In the genomic region with DNA sequence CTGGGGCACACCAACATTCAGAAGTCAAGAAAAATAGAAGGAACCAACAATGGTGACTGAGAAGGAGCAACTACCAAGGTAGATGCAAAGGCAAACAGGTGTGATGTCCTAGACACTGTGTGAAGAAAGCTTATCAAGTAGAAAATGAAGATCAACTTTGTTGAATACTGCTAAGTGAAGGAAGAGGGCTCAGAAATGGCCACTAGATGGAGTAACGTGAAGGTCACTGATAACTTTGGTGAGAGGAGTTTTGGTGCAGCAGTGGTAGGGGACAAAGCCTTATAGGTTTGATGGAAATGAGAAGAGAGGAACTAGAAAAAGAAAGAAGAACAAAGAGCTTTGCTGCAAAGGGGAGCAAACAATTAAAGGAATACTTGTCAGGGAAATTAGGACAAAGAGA, we compare ENCODE assay signal across 8 cellular contexts. TPM values are rescaled to one million over a fixed set of nuclear protein-coding genes. Genes with fewer than 3 reads are reported as not detected.
DNase-seq lines count a peak whose midpoint lies in the region; ATAC-seq and TF ChIP-seq lines count a peak whose summit lies in the region.

No MANE protein-coding gene starts in this region.

- no peak overlapping the region for H4K8ac ChIP-seq in IMR-90 (ENCODE audit: low read depth in 2 of 2, low read length in 2 of 2)

- DNase-seq in GM03348 (ENCODE audit: low spot score) = peak; percentile 3
- no peak for DNase-seq in IMR-90
- DNase-seq in WERI-Rb-1 = peak; percentile 11
- DNase-seq in right lobe of liver = no peak
- DNase-seq in stimulated activated CD4-positive, alpha-beta T cell treated with anti-CD3 and anti-CD28 coated beads, Interleukin-4, amount 100 ng/mL, for 24 hours = no peak
- DNase-seq in NCI-H187 (lab: John Stamatoyannopoulos, UW) = no peak

- H3K27ac ChIP-seq in IMR-90 (ENCODE audit: insufficient read depth, low read length) (no peak overlapping the region), WERI-Rb-1 (no peak overlapping the region), right lobe of liver (no peak overlapping the region)

- H4K5ac ChIP-seq in IMR-90 (ENCODE audit: low read depth, low read length) = no peak overlapping the region

- TF ChIP-seq CTCF in IMR-90 (conservative IDR thresholded peaks at IDR 0.05; ENCODE audit: low read depth, low read length) (0 out of 2 replicates have a peak, but pooled peaks have one; percentile 30), WERI-Rb-1 (IDR thresholded peaks at IDR 0.05; ENCODE audit: low read depth, low read length) (peak; percentile 59), right lobe of liver (IDR thresholded peaks at IDR 0.05) (peak; percentile 25 to 53 (median 47))

- no peak overlapping the region for H2BK120ac ChIP-seq in IMR-90 (ENCODE audit: low read depth, low read length)

- H3K9me1 ChIP-seq in IMR-90 (ENCODE audit: insufficient read depth, low read length) = no peaks in the 10 kb centered on the region

- H3K9ac ChIP-seq in IMR-90 (ENCODE audit: low read depth, low read length) = no peak overlapping the region

- no peak overlapping the region for H2BK20ac ChIP-seq in IMR-90 (ENCODE audit: low read depth, low read length)

- H2BK15ac ChIP-seq in IMR-90 (ENCODE audit: low read depth, low read length) = no peak overlapping the region

- intact Hi-C loops in IMR-90 (cut with micrococcal nuclease) (no loop called here), right lobe of liver (cut with DNase I) (no loop called here)

- no peak for TF ChIP-seq POLR2A in IMR-90 (IDR thresholded peaks at IDR 0.05; ENCODE audit: low read depth, low read length)
- TF ChIP-seq POLR2A in right lobe of liver (IDR thresholded peaks at IDR 0.05) = no peak

- H3K18ac ChIP-seq in IMR-90 (ENCODE audit: low read depth, low read length) = no peak overlapping the region

- POLR2A ChIA-PET in IMR-90 (lab: Charles Lee; ENCODE audit: unreplicated experiment) = no interaction called here

- no peak overlapping the region for H2BK5ac ChIP-seq in IMR-90 (ENCODE audit: low read depth, low read length, poor library complexity, severe bottlenecking)

- no peak overlapping the region for H3K56ac ChIP-seq in IMR-90 (ENCODE audit: extremely low read depth, insufficient read depth, low read length)

- no peaks in the 10 kb centered on the region for H4K20me1 ChIP-seq in IMR-90 (ENCODE audit: insufficient read depth, low read length)

- no TSS peak for BruUV-seq in IMR-90 (replicated peaks; lab: Mats Ljungman, UMichigan)

- no peak overlapping the region for H2AK9ac ChIP-seq in IMR-90 (replicated peaks; ENCODE audit: low read depth, low read length, poor library complexity)

- no peaks in the 10 kb centered on the region for H3K4me1 ChIP-seq in IMR-90 (ENCODE audit: control insufficient read depth, insufficient read depth, low read length)
- no peaks in the 10 kb centered on the region for H3K4me1 ChIP-seq in right lobe of liver

- H3K23ac ChIP-seq in IMR-90 (ENCODE audit: low read depth, low read length) = no peak overlapping the region

- 0% methylated on average over 1 of the region's 1 CpG; no CpG with 5 or more reads in 1 of the 2 experiments for WGBS in IMR-90 (ENCODE audit: extremely low coverage in 2 of 2, insufficient read length in 1 of 2), 2 experiments
- WGBS in right lobe of liver (ENCODE audit: insufficient coverage, low coverage, low lambda C conversion rate, missing lambda C conversion rate) = 29% methylated on average over 1 of the region's 1 CpG

- TF ChIP-seq RAD21 in IMR-90 (IDR thresholded peaks at IDR 0.05; ENCODE audit: low read length) = no peak

- H3K36me3 ChIP-seq in IMR-90 (ENCODE audit: control insufficient read depth, insufficient read depth, low read length) (no peaks in the 10 kb centered on the region), WERI-Rb-1 (no peaks in the 10 kb centered on the region), right lobe of liver (peaks cover 0 to 5% (median 0%) of the 10 kb centered on the region in 4 donors)

- H2AK5ac ChIP-seq in IMR-90 (ENCODE audit: low read depth, low read length) = no peak overlapping the region

- H3K4me3 ChIP-seq in IMR-90 (ENCODE audit: insufficient read depth, low read depth, low read length) = no peak overlapping the region
- no peak overlapping the region for H3K4me3 ChIP-seq in WERI-Rb-1 (ENCODE audit: low read depth, low read length)
- H3K4me3 ChIP-seq in right lobe of liver = no peak overlapping the region

- H3K9me3 ChIP-seq in IMR-90 (ENCODE audit: control insufficient read depth, insufficient read depth, low read length) (no peaks in the 10 kb centered on the region), WERI-Rb-1 (ENCODE audit: severe bottlenecking) (no peaks in the 10 kb centered on the region), right lobe of liver (no peaks in the 10 kb centered on the region)

- no peaks in the 10 kb centered on the region for H3K79me1 ChIP-seq in IMR-90 (ENCODE audit: low read depth in 1 of 2, low read length in 2 of 2)

- no peak overlapping the region for H3K14ac ChIP-seq in IMR-90 (replicated peaks; ENCODE audit: low read depth, low read length)

- ATAC-seq in IMR-90 (ENCODE audit: low read depth) (peak; percentile 46; the same call in 1 of the 2 replicates), right lobe of liver (peak; percentile 53 to 61 (median 55)), GM21717 (IDR thresholded peaks at IDR 0.05; ENCODE audit: unreplicated experiment) (no peak), HG02610 (IDR thresholded peaks at IDR 0.05; ENCODE audit: unreplicated experiment) (no peak)

- H3K4ac ChIP-seq in IMR-90 (ENCODE audit: low read depth, low read length) = no peak overlapping the region

- no peak overlapping the region for H2AFZ ChIP-seq in IMR-90 (replicated peaks; ENCODE audit: low read length, poor library complexity)

- in situ Hi-C loops in IMR-90 (cut with MboI; ENCODE audit: low sequenced_read_pairs) = no loop called here

- CTCF ChIA-PET in IMR-90 (lab: Yijun Ruan, JAX) = interaction anchor here (0.8 kb wide), 1 partner anchor 31 kb away, joined by 3 read pairs; no protein-coding TSS in a partner anchor

- H4K91ac ChIP-seq in IMR-90 (ENCODE audit: insufficient read depth, low read depth, low read length) = no peak overlapping the region

- H3K4me2 ChIP-seq in IMR-90 (ENCODE audit: low read depth, low read length) = no peak overlapping the region

- dilution Hi-C loops in IMR-90 (cut with HindIII; ENCODE audit: low sequenced_read_pairs, unreplicated experiment) = no loop called here

- H3K27me3 ChIP-seq in IMR-90 (ENCODE audit: control insufficient read depth, insufficient read depth, low read length) (peaks cover 3% of the 10 kb centered on the region), WERI-Rb-1 (ENCODE audit: insufficient read depth, low read depth, severe bottlenecking) (no peaks in the 10 kb centered on the region), right lobe of liver (peaks cover 0 to 3% of the 10 kb centered on the region in 2 donors)

TF ChIP-seq in IMR-90, 13 proteins besides CTCF, POLR2A, EP300 and RAD21:
- TF ChIP-seq MAFK (IDR thresholded peaks at IDR 0.05; ENCODE audit: low read depth, low read length) = no peak
- TF ChIP-seq, protein P1, sequence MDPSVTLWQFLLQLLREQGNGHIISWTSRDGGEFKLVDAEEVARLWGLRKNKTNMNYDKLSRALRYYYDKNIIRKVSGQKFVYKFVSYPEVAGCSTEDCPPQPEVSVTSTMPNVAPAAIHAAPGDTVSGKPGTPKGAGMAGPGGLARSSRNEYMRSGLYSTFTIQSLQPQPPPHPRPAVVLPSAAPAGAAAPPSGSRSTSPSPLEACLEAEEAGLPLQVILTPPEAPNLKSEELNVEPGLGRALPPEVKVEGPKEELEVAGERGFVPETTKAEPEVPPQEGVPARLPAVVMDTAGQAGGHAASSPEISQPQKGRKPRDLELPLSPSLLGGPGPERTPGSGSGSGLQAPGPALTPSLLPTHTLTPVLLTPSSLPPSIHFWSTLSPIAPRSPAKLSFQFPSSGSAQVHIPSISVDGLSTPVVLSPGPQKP (IDR thresholded peaks at IDR 0.05; ENCODE audit: borderline replicate concordance, low read depth, low read length) = no peak
- TF ChIP-seq RCOR1 (IDR thresholded peaks at IDR 0.05; ENCODE audit: insufficient replicate concordance, low read length) = no peak
- TF ChIP-seq BHLHE40 (IDR thresholded peaks at IDR 0.05; ENCODE audit: low read depth, low read length) = no peak
- TF ChIP-seq MXI1 (IDR thresholded peaks at IDR 0.05; ENCODE audit: borderline replicate concordance, low read depth, low read length) = no peak
- no peak for TF ChIP-seq FOS (IDR thresholded peaks at IDR 0.05; ENCODE audit: low read depth, low read length)
- TF ChIP-seq SMC3 (IDR thresholded peaks at IDR 0.05; ENCODE audit: low read depth, low read length) = no peak
- TF ChIP-seq RFX5 (IDR thresholded peaks at IDR 0.05; ENCODE audit: low read depth, low read length) = no peak
- TF ChIP-seq, protein P2, sequence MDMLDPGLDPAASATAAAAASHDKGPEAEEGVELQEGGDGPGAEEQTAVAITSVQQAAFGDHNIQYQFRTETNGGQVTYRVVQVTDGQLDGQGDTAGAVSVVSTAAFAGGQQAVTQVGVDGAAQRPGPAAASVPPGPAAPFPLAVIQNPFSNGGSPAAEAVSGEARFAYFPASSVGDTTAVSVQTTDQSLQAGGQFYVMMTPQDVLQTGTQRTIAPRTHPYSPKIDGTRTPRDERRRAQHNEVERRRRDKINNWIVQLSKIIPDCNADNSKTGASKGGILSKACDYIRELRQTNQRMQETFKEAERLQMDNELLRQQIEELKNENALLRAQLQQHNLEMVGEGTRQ (IDR thresholded peaks at IDR 0.05; ENCODE audit: low read depth, low read length) = no peak
- no peak for TF ChIP-seq MAZ (IDR thresholded peaks at IDR 0.05; ENCODE audit: borderline replicate concordance, low read depth, low read length)
- no peak for TF ChIP-seq CEBPB (IDR thresholded peaks at IDR 0.05; ENCODE audit: low read depth, low read length)
- no peak for TF ChIP-seq CHD1 (IDR thresholded peaks at IDR 0.05; ENCODE audit: low read depth, low read length)
- TF ChIP-seq NFE2L2 (IDR thresholded peaks at IDR 0.05; ENCODE audit: low read depth, low read length) = no peak

RNA-seq across cellular contexts. Expression of a gene that starts 23.5 kb away (rescaled TPM):
- total RNA-seq in IMR-90 (2012; rRNA removed) = not detected in 2 replicates
- polyA plus RNA-seq in IMR-90 (2012; rRNA removed) = not detected in 2 replicates
- not detected in 2 replicates for polyA plus RNA-seq in IMR-90 (2012; cell fraction: cytosol; rRNA removed)
- not detected in 2 replicates for polyA plus RNA-seq in IMR-90 (2012; cell fraction: nucleus; rRNA removed; ENCODE audit: low replicate concordance)
- 100 to 1,000 TPM in 2 of 6 experiments, 10 to 100 TPM in 4; 84.6 to 212 (median 95.5) TPM for total RNA-seq in right lobe of liver

RNA-seq across cellular contexts. Expression of a gene that starts 48.6 kb away (rescaled TPM):
- total RNA-seq in IMR-90 (2012; rRNA removed) (3.8 and 6.7 TPM in 2 replicates), right lobe of liver (10 to 100 TPM in 1 of 6 experiments, 1 to 10 TPM in 5; 1.9 to 14.1 (median 3.6) TPM)
- polyA plus RNA-seq in IMR-90 (2012; rRNA removed) = 1.1 and 2.2 TPM in 2 replicates
- polyA plus RNA-seq in IMR-90 (2012; cell fraction: cytosol; rRNA removed) = 0.23 and 0.30 TPM in 2 replicates
- polyA plus RNA-seq in IMR-90 (2012; cell fraction: nucleus; rRNA removed; ENCODE audit: low replicate concordance) = 0.28 and 3.6 TPM in 2 replicates

Comparison
In these comparisons a context has a peak if more than half of its experiments do, and no peak if none do; other contexts are left out.
1. DNase-seq: peak in GM03348 (single experiment) and WERI-Rb-1 (single experiment); none in IMR-90 (single experiment), right lobe of liver (0 of 3), stimulated activated CD4-positive, alpha-beta T cell treated with anti-CD3 and anti-CD28 coated beads, Interleukin-4, amount 100 ng/mL, for 24 hours (single experiment) and NCI-H187 (0 of 2).
2. ATAC-seq: peak in IMR-90 (single experiment) and right lobe of liver (4 of 4); none in GM21717 (single experiment) and HG02610 (single experiment).
3. RNA of a gene that starts 23.5 kb away (total RNA-seq): 84.6 to 212 TPM in right lobe of liver; not detected in IMR-90; every median in the first group is over 10 times any median in the second.
4. Peak in every context shown above with its lines, with median percentiles within 50 percentile points of each other: CTCF ChIP-seq.